ENCODE assay signal across 39 cellular contexts in genomic region chr22:19094393-19094997, GRCh38. TPM values are rescaled to one million over a fixed set of nuclear protein-coding genes. Genes with fewer than 3 reads are reported as not detected.
"Had no signal": no experiment of that assay in that cellular context is flagged by ENCODE, and none has a peak within 500 bp of the region (broad histone marks: within the 10 kb centered on the region; RNA-seq: fewer than 3 reads in every experiment).

No MANE protein-coding gene starts in this region.

- H3K4me2 ChIP-seq: KMS-11 had no signal

- H3K9ac ChIP-seq: KMS-11 had no signal

- DNase-seq: Karpas-422, Kasumi-1, MM.1S, MV-4-11, NCI-H1048, NCI-H1092, NCI-H1092 treated with DMSO at 0.1 percent for 48 hours, NCI-H1105, NCI-H1105 treated with DMSO at 0.1 percent for 48 hours, NCI-H1417, NCI-H1417 treated with DMSO at 0.1 percent for 48 hours, NCI-H1436, NCI-H1436 treated with DMSO at 0.1 percent for 48 hours, NCI-H146, NCI-H1694, NCI-H1694 treated with DMSO at 0.1 percent for 48 hours, NCI-H187, NCI-H187 treated with DMSO at 0.1 percent for 48 hours, NCI-H1930, NCI-H2029, NCI-H2029 treated with DMSO at 0.1 percent for 48 hours, NCI-H2081, NCI-H2081 treated with DMSO at 0.1 percent for 48 hours, NCI-H2107, NCI-H2171, NCI-H2171 treated with DMSO at 0.1 percent for 48 hours, NCI-H2227 treated with DMSO at 0.1 percent for 48 hours, NCI-H226, NCI-H345, NCI-H446, NCI-H446 treated with DMSO at 0.1 percent for 48 hours, NCI-H510A, NCI-H510A treated with DMSO at 0.1 percent for 48 hours, NCI-H524 had no signal

- H3K27ac ChIP-seq: KMS-11 had no signal

RNA-seq across cellular contexts. Expression of gene TSSK2, which starts 36.6 kb away (rescaled TPM):
- total RNA-seq: LHCN-M2, M059J, MCF 10A, NCI-H460 had no signal

RNA-seq across cellular contexts. Expression of gene GSC2, which starts 55.6 kb away (rescaled TPM):
- total RNA-seq: LHCN-M2, M059J, MCF 10A, NCI-H460 had no signal
